ENCODE assay signal across 1 cellular context in genomic region chrX:122246937-122247336, GRCh38.
TF ChIP-seq lines count a peak whose summit lies in the region.

No MANE protein-coding gene starts in this region.

TF ChIP-seq in WTC11, 78 proteins besides CTCF, POLR2A, EP300 and RAD21 (continued from another document):
- TF ChIP-seq ARID4B (CRISPR knock-in tag; IDR thresholded peaks at IDR 0.05; ENCODE audit: borderline replicate concordance), result no peak
- no peak for TF ChIP-seq CREB1 (CRISPR knock-in tag; IDR thresholded peaks at IDR 0.05)
- TF ChIP-seq ZNF416 (CRISPR knock-in tag; IDR thresholded peaks at IDR 0.05), result 0 out of 2 replicates have a peak, but pooled peaks have one; percentile 6
- no peak for TF ChIP-seq JAZF1 (CRISPR knock-in tag; IDR thresholded peaks at IDR 0.05)
- peak; percentile 62; the same call in 1 of the 2 replicates for TF ChIP-seq EMX1 (CRISPR knock-in tag; IDR thresholded peaks at IDR 0.05)
